1 cellular context compared by ENCODE assay signal in the genomic region with DNA sequence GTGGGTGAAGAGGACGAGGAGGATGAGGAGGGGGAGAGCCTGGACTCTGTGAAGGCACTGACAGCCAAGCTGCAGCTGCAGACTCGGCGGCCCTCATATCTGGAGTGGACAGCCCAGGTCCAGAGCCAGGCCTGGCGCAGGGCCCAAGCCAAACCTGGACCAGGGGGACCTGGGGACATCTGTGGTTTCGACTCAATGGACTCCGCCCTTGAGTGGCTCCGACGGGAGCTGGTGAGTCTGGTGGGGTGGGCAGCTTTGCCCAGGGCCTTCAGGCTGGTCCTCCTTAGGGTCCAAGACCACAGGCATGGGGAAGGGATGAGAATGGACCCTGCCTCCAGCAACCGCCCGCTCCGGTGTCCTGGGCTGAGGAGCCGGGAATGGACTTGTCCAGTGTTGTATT.
TF ChIP-seq lines count a peak whose summit lies in the region.

No MANE protein-coding gene starts in this region.

TF ChIP-seq in endothelial cell of umbilical vein, 7 proteins besides CTCF, POLR2A, EP300 and RAD21:
- TF ChIP-seq GATA2 (IDR thresholded peaks at IDR 0.05; ENCODE audit: insufficient read depth, insufficient read length, low read depth, low read length) (no peak), EZH2 (IDR thresholded peaks at IDR 0.05; ENCODE audit: borderline replicate concordance, low read depth, low read length, severe bottlenecking) (no peak)
